In the genomic region with DNA sequence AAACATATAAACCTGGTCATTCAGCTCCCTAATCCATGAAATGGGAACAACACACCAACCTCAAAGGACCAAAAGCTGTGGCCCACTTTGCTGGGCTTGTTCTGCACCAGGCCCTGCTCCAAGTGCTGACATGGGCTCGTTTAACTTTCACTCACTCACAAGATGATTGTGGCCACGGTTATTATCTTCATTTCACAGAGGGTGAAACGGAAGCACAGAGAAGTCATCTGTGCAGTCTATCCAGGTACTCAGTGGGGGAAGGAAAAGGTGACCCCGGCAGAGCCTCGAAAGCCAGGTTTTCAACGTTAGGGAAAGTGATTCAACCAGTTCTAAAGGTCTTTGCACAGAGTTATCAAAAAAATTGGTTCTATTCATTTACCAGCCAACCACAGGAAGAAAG, we compare ENCODE assay signal across 17 cellular contexts.
DNase-seq lines count a peak whose midpoint lies in the region; ATAC-seq and TF ChIP-seq lines count a peak whose summit lies in the region.
"Had no signal": no experiment of that assay in that cellular context is flagged by ENCODE, and none has a peak within 500 bp of the region (broad histone marks: within the 10 kb centered on the region; RNA-seq: fewer than 3 reads in every experiment).

No MANE protein-coding gene starts in this region.

- intact Hi-C loops in CD4-positive, alpha-beta T cell (cut with DNase I, micrococcal nuclease) = no loop called here
- intact Hi-C loops in esophagus muscularis mucosa (cut with DNase I) = no loop called here
- intact Hi-C loops in stomach (cut with DNase I; ENCODE audit: low total_unique reads) = no loop called here

- peaks cover 0 to 4% (median 0%) of the 10 kb centered on the region in 11 experiments; a peak in 3 of 22 replicates for H3K36me3 ChIP-seq in BLaER1 treated with 17β-estradiol and CSF1 and Interleukin-3, amounts not matched to agents 10 nM and 100 nM
- no peaks in the 10 kb centered on the region for H3K36me3 ChIP-seq in esophagus muscularis mucosa
- H3K36me3 ChIP-seq in stomach = no peaks in the 10 kb centered on the region
- H3K36me3 ChIP-seq: BE2C had no signal

- H3K36me3 Mint-ChIP-seq in CD4-positive, alpha-beta T cell (ENCODE audit: low read depth) = no peaks in the 10 kb centered on the region
- peaks cover 2% of the 10 kb centered on the region for H3K36me3 Mint-ChIP-seq in T-helper 17 cell (ENCODE audit: low read depth)

- no peak overlapping the region for H3K4me3 ChIP-seq in BLaER1 treated with 17β-estradiol and CSF1 and Interleukin-3, amounts not matched to agents 10 nM and 100 nM
- H3K4me3 ChIP-seq in esophagus muscularis mucosa (no peak overlapping the region), stomach (no peak overlapping the region)

- CTCF ChIA-PET in CD4-positive, alpha-beta T cell (lab: Charles Lee) = no interaction called here

- H3K27me3 Mint-ChIP-seq in CD4-positive, alpha-beta T cell = no peaks in the 10 kb centered on the region
- no peaks in the 10 kb centered on the region for H3K27me3 Mint-ChIP-seq in T-helper 17 cell

- H4K20me1 ChIP-seq in BLaER1 treated with 17β-estradiol and CSF1 and Interleukin-3, amounts not matched to agents 10 nM and 100 nM = 0 out of 22 replicates have a peak, but pooled peaks cover 0 to 1% (median 0%) of the 10 kb centered on the region in 11 experiments

- H3K9me3 ChIP-seq in BLaER1 treated with 17β-estradiol and CSF1 and Interleukin-3, amounts not matched to agents 10 nM and 100 nM (replicated peaks in 1 of 11) = peaks cover 6 to 27% (median 12%) of the 10 kb centered on the region in 11 experiments; a peak in 15 of 22 replicates
- H3K9me3 ChIP-seq in CD4-positive, alpha-beta T cell (ENCODE audit: control insufficient read depth, low read length) = no peaks in the 10 kb centered on the region
- no peaks in the 10 kb centered on the region for H3K9me3 ChIP-seq in T-helper 17 cell (ENCODE audit: control insufficient read depth, low read length, poor library complexity, severe bottlenecking)
- peaks cover 0 to 5% (median 2%) of the 10 kb centered on the region in 4 donors for H3K9me3 ChIP-seq in esophagus muscularis mucosa
- H3K9me3 ChIP-seq in stomach = peaks cover 0 to 6% (median 0%) of the 10 kb centered on the region in 4 donors
- H3K9me3 ChIP-seq: BE2C had no signal

- TF ChIP-seq POLR2A in esophagus muscularis mucosa (IDR thresholded peaks at IDR 0.05; ENCODE audit: low read depth) (no peak), stomach (IDR thresholded peaks at IDR 0.05) (no peak)

- peak overlapping the region in 8 of 11 experiments; percentile 13 to 43 (median 21); a peak in 7 of 22 replicates for H3K4me2 ChIP-seq in BLaER1 treated with 17β-estradiol and CSF1 and Interleukin-3, amounts not matched to agents 10 nM and 100 nM
- H3K4me2 ChIP-seq: KMS-11 had no signal

- no peaks in the 10 kb centered on the region for H3K27me3 ChIP-seq in BLaER1 treated with 17β-estradiol and CSF1 and Interleukin-3, amounts not matched to agents 10 nM and 100 nM
- H3K27me3 ChIP-seq in CD4-positive, alpha-beta T cell (ENCODE audit: control insufficient read depth, insufficient read depth, low read length) = no peaks in the 10 kb centered on the region
- H3K27me3 ChIP-seq in esophagus muscularis mucosa = no peaks in the 10 kb centered on the region
- no peaks in the 10 kb centered on the region for H3K27me3 ChIP-seq in stomach
- H3K27me3 ChIP-seq: BE2C had no signal

- no peak overlapping the region for H3K9ac ChIP-seq in BLaER1 treated with 17β-estradiol and CSF1 and Interleukin-3, amounts not matched to agents 10 nM and 100 nM
- H3K9ac ChIP-seq: KMS-11 had no signal

- no peak overlapping the region for H3K4me3 Mint-ChIP-seq in CD4-positive, alpha-beta T cell
- peak overlapping the region; percentile 52 for H3K4me3 Mint-ChIP-seq in T-helper 17 cell
- H3K4me3 Mint-ChIP-seq: HFFc6 had no signal

- H3K4me1 ChIP-seq in BLaER1 treated with 17β-estradiol and CSF1 and Interleukin-3, amounts not matched to agents 10 nM and 100 nM = peaks cover 7 to 39% (median 27%) of the 10 kb centered on the region in 10 experiments
- H3K4me1 ChIP-seq in esophagus muscularis mucosa = peaks cover 5 to 21% (median 7%) of the 10 kb centered on the region in 4 donors
- peaks cover 0 to 17% (median 6%) of the 10 kb centered on the region in 4 donors for H3K4me1 ChIP-seq in stomach
- H3K4me1 ChIP-seq: BE2C had no signal

- TF ChIP-seq EP300 in esophagus muscularis mucosa (IDR thresholded peaks at IDR 0.05) (no peak), stomach (IDR thresholded peaks at IDR 0.05) (no peak)

- H3K27ac ChIP-seq in BLaER1 treated with 17β-estradiol and CSF1 and Interleukin-3, amounts not matched to agents 10 nM and 100 nM = no peak overlapping the region
- no peak overlapping the region for H3K27ac ChIP-seq in CD4-positive, alpha-beta T cell (ENCODE audit: low read depth, low read length)
- no peak overlapping the region for H3K27ac ChIP-seq in esophagus muscularis mucosa (replicated peaks in 1 of 4)
- no peak overlapping the region for H3K27ac ChIP-seq in stomach
- H3K27ac ChIP-seq: KMS-11 had no signal

- POLR2A ChIA-PET in CD4-positive, alpha-beta T cell (lab: Charles Lee) = no interaction called here

- WGBS in esophagus muscularis mucosa = 72% methylated on average over 6 of the region's 6 CpGs
- WGBS in stomach, 5 donors = 21 to 57% (median 31%) methylated on average over 6 of the region's 6 CpGs

- H3K4me1 Mint-ChIP-seq in CD4-positive, alpha-beta T cell (ENCODE audit: low read depth) = peaks cover 22% of the 10 kb centered on the region
- peaks cover 21% of the 10 kb centered on the region for H3K4me1 Mint-ChIP-seq in T-helper 17 cell

- no peak for ATAC-seq in CD4-positive, alpha-beta T cell (ENCODE audit: poor library complexity)
- ATAC-seq in T-helper 17 cell (peak; percentile 41), HG02610 (IDR thresholded peaks at IDR 0.05; ENCODE audit: unreplicated experiment) (no peak)

- no peak for DNase-seq in CD4-positive, alpha-beta T cell
- DNase-seq in T-helper 17 cell (no peak), esophagus muscularis mucosa (ENCODE audit: extremely low spot score) (peak; percentile 31), COLO668 (lab: John Stamatoyannopoulos, UW; ENCODE audit: unreplicated experiment) (no peak), mucosa of gallbladder (ENCODE audit: low spot score) (no peak), stomach (no peak)
- DNase-seq: BE2C, HFFc6, NCI-H1048, NCI-H1694, NCI-H2107, NCI-H2227 treated with DMSO at 0.1 percent for 48 hours, NCI-H524, SIG-M5 had no signal

- H3K27ac Mint-ChIP-seq in CD4-positive, alpha-beta T cell = peak overlapping the region; percentile 12
- H3K27ac Mint-ChIP-seq in T-helper 17 cell = peak overlapping the region; percentile 75
- H3K27ac Mint-ChIP-seq: HFFc6 had no signal

- no peaks in the 10 kb centered on the region for H3K9me3 Mint-ChIP-seq in CD4-positive, alpha-beta T cell
- H3K9me3 Mint-ChIP-seq: HFFc6 had no signal

- TF ChIP-seq CTCF in CD4-positive, alpha-beta T cell (IDR thresholded peaks at IDR 0.05) = no peak
- TF ChIP-seq CTCF in esophagus muscularis mucosa (IDR thresholded peaks at IDR 0.05) (no peak), stomach (IDR thresholded peaks at IDR 0.05) (no peak)
